ENCODE assay signal across 8 cellular contexts in genomic region chr2:46984642-46985476, GRCh38. TPM values are rescaled to one million over a fixed set of nuclear protein-coding genes. Genes with fewer than 3 reads are reported as not detected.
DNase-seq lines count a peak whose midpoint lies in the region; ATAC-seq and TF ChIP-seq lines count a peak whose summit lies in the region.

No MANE protein-coding gene starts in this region.

- peaks cover 45% of the 10 kb centered on the region for H3K4me1 Mint-ChIP-seq in CD4-positive, alpha-beta T cell (ENCODE audit: low read depth)
- peaks cover 68% of the 10 kb centered on the region for H3K4me1 Mint-ChIP-seq in activated CD4-positive, alpha-beta T cell treated with anti-CD3 and anti-CD28 coated beads for 36 hours

- H3K27ac Mint-ChIP-seq in CD4-positive, alpha-beta T cell, result peak overlapping the region; percentile 88
- peak overlapping the region; percentile 96 for H3K27ac Mint-ChIP-seq in activated CD4-positive, alpha-beta T cell treated with anti-CD3 and anti-CD28 coated beads for 36 hours

- H3K4me3 ChIP-seq in epithelial cell of esophagus (ENCODE audit: low read length) (no peak overlapping the region), neuronal stem cell (ENCODE audit: low read length in 2 of 2) (no peak overlapping the region), upper lobe of right lung (no peak overlapping the region)

- H2BK12ac ChIP-seq in neuronal stem cell (ENCODE audit: low read length), result no peak overlapping the region

- no peak overlapping the region for H2BK5ac ChIP-seq in neuronal stem cell (ENCODE audit: low read length)

- H2BK120ac ChIP-seq in neuronal stem cell (ENCODE audit: low read depth, low read length), result no peak overlapping the region

- peak in 5 of 10 experiments; percentile 22 to 43 (median 29) for DNase-seq in CD4-positive, alpha-beta T cell
- DNase-seq in HPDE6-E6E7 (ENCODE audit: extremely low spot score), result peak; percentile 93
- peak; percentile 79 for DNase-seq in activated CD4-positive, alpha-beta T cell treated with anti-CD3 and anti-CD28 coated beads for 36 hours
- peak; percentile 87 for DNase-seq in epithelial cell of esophagus (ENCODE audit: low read depth)
- no peak for DNase-seq in neuronal stem cell (ENCODE audit: low spot score)
- peak; percentile 82 for DNase-seq in upper lobe of right lung
- DNase-seq in D341Med (ENCODE audit: low spot score), result no peak

- H3K27me3 Mint-ChIP-seq in CD4-positive, alpha-beta T cell, result no peaks in the 10 kb centered on the region
- no peaks in the 10 kb centered on the region for H3K27me3 Mint-ChIP-seq in activated CD4-positive, alpha-beta T cell treated with anti-CD3 and anti-CD28 coated beads for 36 hours

- peak overlapping the region; percentile 21 for H3K14ac ChIP-seq in neuronal stem cell (ENCODE audit: low read length)

- WGBS in neuronal stem cell (ENCODE audit: extremely low coverage in 2 of 2, insufficient read length in 2 of 2, insufficient replicate concordance in 1 of 2), 2 donors, result no CpG with 5 or more reads among the region's 12 CpGs

- ATAC-seq in CD4-positive, alpha-beta T cell (ENCODE audit: poor library complexity), result peak; percentile 48
- ATAC-seq in GM19463 (IDR thresholded peaks at IDR 0.05; ENCODE audit: unreplicated experiment) (peak; percentile 47), upper lobe of right lung (peak; percentile 78)
- ATAC-seq in activated CD4-positive, alpha-beta T cell treated with anti-CD3 and anti-CD28 coated beads for 36 hours, result peak; percentile 87

- H3K23ac ChIP-seq in neuronal stem cell (ENCODE audit: low read depth, low read length, poor library complexity), result peak overlapping the region; percentile 19

- no peak overlapping the region for H2BK15ac ChIP-seq in neuronal stem cell (ENCODE audit: low read length)

- H3K27ac ChIP-seq in CD4-positive, alpha-beta T cell (ENCODE audit: low read depth, low read length), result peak overlapping the region; percentile 38
- H3K27ac ChIP-seq in neuronal stem cell (replicated peaks; ENCODE audit: low read length) (no peak overlapping the region), upper lobe of right lung (peak overlapping the region; percentile 67)

- peaks cover 40% of the 10 kb centered on the region for H3K36me3 Mint-ChIP-seq in CD4-positive, alpha-beta T cell (ENCODE audit: low read depth)
- peaks cover 25% of the 10 kb centered on the region for H3K36me3 Mint-ChIP-seq in activated CD4-positive, alpha-beta T cell treated with anti-CD3 and anti-CD28 coated beads for 36 hours (ENCODE audit: low read depth)

- H3K79me1 ChIP-seq in neuronal stem cell (ENCODE audit: low read depth, low read length), result no peaks in the 10 kb centered on the region

- no peak overlapping the region for H2AFZ ChIP-seq in neuronal stem cell (ENCODE audit: low read length)

- H3K36me3 ChIP-seq in neuronal stem cell (replicated peaks in 1 of 2; ENCODE audit: control insufficient read depth in 2 of 2, insufficient read depth in 2 of 2, low read length in 2 of 2), result peaks cover 1 to 5% of the 10 kb centered on the region in 2 donors
- peaks cover 14% of the 10 kb centered on the region for H3K36me3 ChIP-seq in upper lobe of right lung

- no peaks in the 10 kb centered on the region for H3K9me3 ChIP-seq in CD4-positive, alpha-beta T cell (ENCODE audit: control insufficient read depth, low read length)
- H3K9me3 ChIP-seq in neuronal stem cell (replicated peaks in 1 of 2; ENCODE audit: control insufficient read depth in 2 of 2, insufficient read depth in 1 of 2, low read depth in 1 of 2, low read length in 2 of 2), result no peaks in the 10 kb centered on the region
- no peaks in the 10 kb centered on the region for H3K9me3 ChIP-seq in upper lobe of right lung

- H2AK5ac ChIP-seq in neuronal stem cell (ENCODE audit: low read depth, low read length), result no peak overlapping the region

- H3K27me3 ChIP-seq in CD4-positive, alpha-beta T cell (ENCODE audit: control insufficient read depth, insufficient read depth, low read length), result no peaks in the 10 kb centered on the region
- no peaks in the 10 kb centered on the region for H3K27me3 ChIP-seq in neuronal stem cell (ENCODE audit: control insufficient read depth in 3 of 3, insufficient read depth in 3 of 3, low read depth in 1 of 3, low read length in 3 of 3)
- H3K27me3 ChIP-seq in upper lobe of right lung, result no peaks in the 10 kb centered on the region

- no peaks in the 10 kb centered on the region for H3K9me3 Mint-ChIP-seq in CD4-positive, alpha-beta T cell
- no peaks in the 10 kb centered on the region for H3K9me3 Mint-ChIP-seq in activated CD4-positive, alpha-beta T cell treated with anti-CD3 and anti-CD28 coated beads for 36 hours (ENCODE audit: low read depth)

- no peak overlapping the region for H3K9ac ChIP-seq in neuronal stem cell (ENCODE audit: low read depth, low read length, poor library complexity)

- intact Hi-C loops in CD4-positive, alpha-beta T cell (cut with DNase I, micrococcal nuclease), result no loop called here
- intact Hi-C loops in activated CD4-positive, alpha-beta T cell treated with anti-CD3 and anti-CD28 coated beads for 36 hours (cut with DNase I, micrococcal nuclease), result loop anchor here (1.0 kb wide), 2 partner anchors 41 to 70 kb away; partner anchors contain the start of gene MCFD2 (in 2 of the 2)
- intact Hi-C loops in upper lobe of right lung (cut with DNase I), result no loop called here

- peak overlapping the region; percentile 35 for H3K4me3 Mint-ChIP-seq in CD4-positive, alpha-beta T cell
- peak overlapping the region; percentile 59 for H3K4me3 Mint-ChIP-seq in activated CD4-positive, alpha-beta T cell treated with anti-CD3 and anti-CD28 coated beads for 36 hours

- no peak overlapping the region for H3K4ac ChIP-seq in neuronal stem cell (ENCODE audit: low read length)

- H4K8ac ChIP-seq in neuronal stem cell (ENCODE audit: low read depth, low read length), result no peak overlapping the region

- peak overlapping the region; percentile 48 for H3K18ac ChIP-seq in neuronal stem cell (ENCODE audit: low read length)

- no peak overlapping the region for H3K4me2 ChIP-seq in neuronal stem cell (ENCODE audit: insufficient read depth, low read length, poor library complexity, severe bottlenecking)

- CTCF ChIA-PET in CD4-positive, alpha-beta T cell (lab: Charles Lee), result interaction anchor here (1.5 to 1.9 kb wide), 2 partner anchors 66 to 338 kb away, joined by 6 to 9 read pairs; no protein-coding TSS in a partner anchor
- CTCF ChIA-PET in activated CD4-positive, alpha-beta T cell treated with anti-CD3 and anti-CD28 coated beads for 36 hours (lab: Charles Lee), result interaction anchor here (0.5 to 5.2 kb wide), 9 partner anchors 9 to 934 kb away, joined by 3 to 17 read pairs (median 3); partner anchors contain the start of gene MCFD2

- POLR2A ChIA-PET in CD4-positive, alpha-beta T cell (lab: Charles Lee), result no interaction called here
- POLR2A ChIA-PET in activated CD4-positive, alpha-beta T cell treated with anti-CD3 and anti-CD28 coated beads for 36 hours (lab: Charles Lee), result interaction anchor here (1.0 kb wide), 4 partner anchors 20 to 798 kb away, joined by 3 to 6 read pairs (median 3); partner anchors contain the start of gene MSH6

- H3K4me1 ChIP-seq in neuronal stem cell (ENCODE audit: control insufficient read depth in 2 of 2, insufficient read depth in 1 of 2, low read depth in 1 of 2, low read length in 2 of 2), result peaks cover 36 to 39% of the 10 kb centered on the region in 2 donors
- peaks cover 67% of the 10 kb centered on the region for H3K4me1 ChIP-seq in upper lobe of right lung

- peak overlapping the region; percentile 59 for H4K91ac ChIP-seq in neuronal stem cell (ENCODE audit: low read depth, low read length, poor library complexity)

- TF ChIP-seq CTCF in CD4-positive, alpha-beta T cell (IDR thresholded peaks at IDR 0.05), result no peak
- TF ChIP-seq CTCF in epithelial cell of esophagus (IDR thresholded peaks at IDR 0.05; ENCODE audit: insufficient read depth, low read depth, low read length, missing control alignments) (no peak), upper lobe of right lung (IDR thresholded peaks at IDR 0.05) (no peak)

RNA-seq across cellular contexts. Expression of gene TTC7A, which starts 43.8 kb away (rescaled TPM):
- total RNA-seq in CD4-positive, alpha-beta T cell, result 10 to 100 TPM; 40.3 to 40.6 TPM
- 10 to 100 TPM; 46.5 to 50.1 TPM for total RNA-seq in activated CD4-positive, alpha-beta T cell treated with anti-CD3 and anti-CD28 coated beads for 36 hours
- polyA plus RNA-seq in neuronal stem cell (2013, experiment 1 of 2), result 12.6 TPM
- polyA plus RNA-seq in neuronal stem cell (2013, experiment 2 of 2), result 12.6 TPM
- total RNA-seq in upper lobe of right lung, result 45.5 TPM

Comparison
In these comparisons a context has a peak if more than half of its experiments do, and no peak if none do; other contexts are left out.
1. DNase-seq: peak in HPDE6-E6E7 (single experiment), activated CD4-positive, alpha-beta T cell treated with anti-CD3 and anti-CD28 coated beads for 36 hours (single experiment), epithelial cell of esophagus (single experiment) and upper lobe of right lung (single experiment); none in neuronal stem cell (single experiment) and D341Med (single experiment).
2. intact Hi-C loops: an anchor here in activated CD4-positive, alpha-beta T cell treated with anti-CD3 and anti-CD28 coated beads for 36 hours (1.0 kb wide); none called in CD4-positive, alpha-beta T cell and upper lobe of right lung.
3. Peak in every context shown above with its lines, with median percentiles within 50 percentile points of each other: ATAC-seq.